ENCODE assay signal across 22 cellular contexts in genomic region chr16:86342161-86342560, GRCh38.
"Had no signal": no experiment of that assay in that cellular context is flagged by ENCODE, and none has a peak within 500 bp of the region (broad histone marks: within the 10 kb centered on the region; RNA-seq: fewer than 3 reads in every experiment).

No MANE protein-coding gene starts in this region.

- H3K27me3 ChIP-seq: thyroid gland had no signal

- H3K27ac Mint-ChIP-seq: activated naive CD8-positive, alpha-beta T cell; activated T-helper 2 cell treated with anti-CD3 and anti-CD28 coated beads, Interferon-gamma antibody, Interleukin-2, Interleukin-4, amounts not matched to agents 10 μg/mL and 5 μg/mL and 100 μg/mL, durations not matched to agents 14 hours and 24 hours and 36 hours; immature natural killer cell; nephron progenitor cell; WTC11 had no signal

- H3K4me1 Mint-ChIP-seq: immature natural killer cell had no signal

- H3K4me3 Mint-ChIP-seq: activated naive CD8-positive, alpha-beta T cell; activated T-cell treated with anti-CD3 and anti-CD28 coated beads, Interleukin-2, amount 50 U/mL, for 4 hours; central memory CD8-positive, alpha-beta T cell; immature natural killer cell; nephron progenitor cell; WTC11 had no signal

- H3K36me3 ChIP-seq: breast epithelium, left ventricle myocardium inferior, spleen, thyroid gland had no signal

- H3K4me3 ChIP-seq: breast epithelium, coronary artery, spleen, thyroid gland had no signal

- H3K36me3 Mint-ChIP-seq: activated naive CD8-positive, alpha-beta T cell; immature natural killer cell; WTC11 had no signal

- H3K4me1 ChIP-seq: breast epithelium had no signal

- H3K9me3 Mint-ChIP-seq: activated T-cell treated with anti-CD3 and anti-CD28 coated beads, Interleukin-2, amount 50 U/mL, for 4 hours; activated T-helper 2 cell treated with anti-CD3 and anti-CD28 coated beads, Interferon-gamma antibody, Interleukin-2, Interleukin-4, amounts not matched to agents 10 μg/mL and 5 μg/mL and 100 μg/mL, durations not matched to agents 14 hours and 24 hours and 36 hours; immature natural killer cell; nephron progenitor cell; WTC11 had no signal

- DNase-seq: activated CD4-positive, alpha-beta T cell treated with anti-CD3 and anti-CD28 coated beads, Interleukin-2, amount 50 U/mL, for 4 hours; activated CD8-positive, alpha-beta memory T cell treated with anti-CD3 and anti-CD28 coated beads for 24 hours; activated CD8-positive, alpha-beta memory T cell treated with anti-CD3 and anti-CD28 coated beads, Interleukin-2, amount 50 U/mL, for 4 hours; activated naive CD4-positive, alpha-beta T cell; activated T-cell treated with anti-CD3 and anti-CD28 coated beads, Interleukin-2, amount 50 U/mL, for 4 hours; foreskin fibroblast; immature natural killer cell; left ventricle myocardium inferior; nephron progenitor cell; retina; spleen; stimulated activated CD4-positive, alpha-beta T cell treated with anti-CD3 and anti-CD28 coated beads, Interleukin-4, amount 100 ng/mL, for 1 hour; stimulated activated naive CD4-positive, alpha-beta T cell treated with Interleukin-2 at 50 U/mL for 16 hours; substantia nigra; T-helper 9 cell; thyroid gland had no signal

- ATAC-seq: activated T-cell treated with anti-CD3 and anti-CD28 coated beads, Interleukin-2, amount 50 U/mL, for 4 hours; WTC11 had no signal

- H3K9me3 ChIP-seq: breast epithelium, left ventricle myocardium inferior, spleen, thyroid gland had no signal
